Comparison of ENCODE assay signal across 10 cellular contexts in the genomic region with DNA sequence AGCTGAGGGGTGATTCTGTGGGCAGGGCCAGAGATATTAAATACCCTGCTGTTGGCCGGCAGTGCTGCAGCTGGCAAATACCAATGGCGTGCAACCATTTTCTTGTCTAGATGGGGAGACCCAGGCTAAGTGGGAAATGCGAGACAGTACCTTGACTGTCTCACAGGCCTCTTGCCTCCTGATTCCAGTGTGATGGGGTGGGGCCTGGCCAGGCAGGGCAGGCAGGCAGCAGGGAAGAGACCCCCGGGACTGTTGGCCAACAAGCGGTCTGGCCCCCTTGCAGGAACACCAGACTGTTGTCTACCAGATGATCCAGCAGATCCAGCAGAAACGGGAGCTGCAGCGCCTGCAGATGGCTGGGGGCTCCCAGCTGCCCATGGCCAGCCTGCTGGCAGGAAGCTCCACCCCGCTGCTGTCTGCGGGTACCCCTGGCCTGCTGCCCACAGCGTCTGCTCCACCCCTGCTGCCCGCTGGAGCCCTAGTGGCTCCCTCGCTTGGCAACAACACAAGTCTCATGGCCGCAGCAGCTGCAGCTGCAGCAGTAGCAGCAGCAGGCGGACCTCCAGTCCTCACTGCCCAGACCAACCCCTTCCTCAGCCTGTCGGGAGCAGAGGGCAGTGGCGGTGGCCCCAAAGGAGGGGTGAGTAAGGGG. TPM values are rescaled to one million over a fixed set of nuclear protein-coding genes. Genes with fewer than 3 reads are reported as not detected.
DNase-seq lines count a peak whose midpoint lies in the region; TF ChIP-seq lines count a peak whose summit lies in the region.
"Had no signal": no experiment of that assay in that cellular context is flagged by ENCODE, and none has a peak within 500 bp of the region (broad histone marks: within the 10 kb centered on the region; RNA-seq: fewer than 3 reads in every experiment).

No MANE protein-coding gene starts in this region.

- intact Hi-C loops in head of caudate nucleus (cut with DNase I), result no loop called here
- intact Hi-C loops in stomach (cut with DNase I; ENCODE audit: low total_unique reads), result no loop called here

- H3K36me3 ChIP-seq in stomach, result peaks cover 32 to 63% (median 57%) of the 10 kb centered on the region in 4 donors

- H3K9me3 ChIP-seq in stomach, result no peaks in the 10 kb centered on the region

- WGBS in stomach, 5 donors, result 27 to 43% (median 33%) methylated on average over 9 to 16 of the region's 16 CpGs

- no peaks in the 10 kb centered on the region for H3K27me3 ChIP-seq in stomach

- TF ChIP-seq POLR2A in stomach (IDR thresholded peaks at IDR 0.05), result no peak

- DNase-seq in NCI-H2227 (lab: John Stamatoyannopoulos, UW; ENCODE audit: unreplicated experiment) (peak; percentile 48), NCI-H2227 treated with DMSO at 0.1 percent for 48 hours (lab: John Stamatoyannopoulos, UW) (no peak), RPMI8226 (peak; percentile 86), head of caudate nucleus (peak; percentile 82 to 96 (median 92)), stomach (peak; percentile 77), glomerular visceral epithelial cell (ENCODE audit: extremely low spot score) (no peak), KBM-7 (no peak)
- no peak for DNase-seq in NK-92 treated with Interleukin-12 subunit alpha and Interleukin-12 subunit beta, amount 100 ng/mL, for 24 hours (lab: John Stamatoyannopoulos, UW)
- DNase-seq: HCEC 1CT, SW 1271 had no signal

- TF ChIP-seq CTCF in stomach (IDR thresholded peaks at IDR 0.05), result no peak

- H3K4me1 ChIP-seq in stomach, result peaks cover 22 to 51% (median 42%) of the 10 kb centered on the region in 4 donors

- no peak for TF ChIP-seq EP300 in stomach (IDR thresholded peaks at IDR 0.05)

- in situ Hi-C loops in KBM-7 (cut with MboI; ENCODE audit: low pct_unique_long_range_greater_than_20kb, low sequenced_read_pairs), result no loop called here

- peak overlapping the region in 1 of 4 donors; percentile 12 for H3K4me3 ChIP-seq in stomach

- H3K27ac ChIP-seq in stomach, result peak overlapping the region in 3 of 5 donors; percentile 1 to 20 (median 13)

RNA-seq across cellular contexts. Expression of a gene that starts 5.7 kb away (rescaled TPM):
- total RNA-seq in stomach, result 10 to 100 TPM in 2 of 5 donors, 1 to 10 TPM in 3; 4.0 to 56.5 (median 7.0) TPM
- polyA plus RNA-seq in stomach, result 10 to 100 TPM; 63.4 to 79.9 (median 76.5) TPM

RNA-seq across cellular contexts. Expression of a gene that starts 19.4 kb away (rescaled TPM):
- 100 to 1,000 TPM in 2 of 5 donors, 10 to 100 TPM in 3; 33.4 to 312 (median 81.7) TPM for total RNA-seq in stomach
- polyA plus RNA-seq in stomach, result 10 to 100 TPM; 26.0 to 36.0 (median 30.8) TPM

RNA-seq across cellular contexts. Expression of a gene that starts 23.7 kb away (rescaled TPM):
- 10 to 100 TPM in 2 of 5 donors, 1 to 10 TPM in 3; 5.8 to 31.9 (median 6.8) TPM for total RNA-seq in stomach
- 10 to 100 TPM; 34.3 to 62.8 (median 44.1) TPM for polyA plus RNA-seq in stomach

RNA-seq across cellular contexts. Expression of a gene that starts 28.1 kb away (rescaled TPM):
- 100 to 1,000 TPM in 4 of 5 donors, 10 to 100 TPM in 1; 29.0 to 265 (median 133) TPM for total RNA-seq in stomach
- 100 to 1,000 TPM; 212 to 281 (median 252) TPM for polyA plus RNA-seq in stomach

RNA-seq across cellular contexts. Expression of a gene that starts 49.7 kb away (rescaled TPM):
- under 1 TPM in 4 of 5 donors, not detected in 1; under 0.01 to 0.72 (median 0.57) TPM for total RNA-seq in stomach
- 1 to 10 TPM in 2 of 3 donors, under 1 TPM in 1; 0.61 to 1.5 (median 1.1) TPM for polyA plus RNA-seq in stomach

Comparison
In these comparisons a context has a peak if more than half of its experiments do, and no peak if none do; other contexts are left out.
1. DNase-seq: peak in NCI-H2227 (single experiment), RPMI8226 (single experiment), head of caudate nucleus (42 of 42) and stomach (single experiment); none in NCI-H2227 treated with DMSO at 0.1 percent for 48 hours (single experiment), glomerular visceral epithelial cell (single experiment), NK-92 treated with Interleukin-12 subunit alpha and Interleukin-12 subunit beta, amount 100 ng/mL, for 24 hours (single experiment) and KBM-7 (single experiment).